21 cellular contexts compared by ENCODE assay signal in the genomic region with DNA sequence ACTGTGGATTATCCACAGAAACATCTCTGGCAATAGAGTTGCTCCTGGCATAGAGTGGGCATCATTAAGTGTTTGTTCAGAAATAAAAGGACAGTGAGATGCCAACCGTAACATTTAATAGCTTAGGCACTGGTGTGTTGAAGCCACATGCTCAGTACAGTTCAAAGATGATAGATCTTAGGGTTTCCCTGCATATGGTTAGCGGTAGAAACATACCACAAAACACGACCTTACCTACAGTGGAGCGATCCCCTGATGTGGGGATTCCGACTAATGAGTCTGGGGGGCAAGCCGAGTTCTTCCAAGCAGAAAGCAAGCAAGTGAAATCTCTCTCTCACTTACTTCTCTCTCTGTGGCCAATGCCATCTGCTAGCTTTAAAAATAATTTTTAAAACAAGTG.
"Had no signal": no experiment of that assay in that cellular context is flagged by ENCODE, and none has a peak within 500 bp of the region (broad histone marks: within the 10 kb centered on the region; RNA-seq: fewer than 3 reads in every experiment).

No MANE protein-coding gene starts in this region.

- H3K9me3 Mint-ChIP-seq: dendritic cell treated with granulocyte-macrophage colony-stimulating factor and Interleukin-4, amounts not matched to agents 40 ng/mL and 50 ng/mL, for 4 days; effector memory CD8-positive, alpha-beta T cell; naive thymus-derived CD8-positive, alpha-beta T cell; type B pancreatic cell had no signal

- H3K4me1 ChIP-seq: gastrocnemius medialis, heart right ventricle, left ventricle myocardium inferior, psoas muscle, spleen, suprapubic skin, thyroid gland had no signal

- H3K36me3 Mint-ChIP-seq: type B pancreatic cell had no signal

- H3K27ac Mint-ChIP-seq: dendritic cell treated with granulocyte-macrophage colony-stimulating factor and Interleukin-4, amounts not matched to agents 40 ng/mL and 50 ng/mL, for 4 days; type B pancreatic cell had no signal

- H3K4me3 ChIP-seq: esophagus muscularis mucosa, gastrocnemius medialis, heart right ventricle, left ventricle myocardium inferior, lung, psoas muscle, spleen, suprapubic skin, thyroid gland had no signal

- ATAC-seq: effector memory CD8-positive, alpha-beta T cell; gastrocnemius medialis; heart right ventricle; naive thymus-derived CD8-positive, alpha-beta T cell; psoas muscle; sciatic nerve had no signal

- DNase-seq: effector memory CD8-positive, alpha-beta T cell; gastrocnemius medialis; heart right ventricle; left ventricle myocardium inferior; mesendoderm; naive thymus-derived CD8-positive, alpha-beta T cell; psoas muscle; spleen; stimulated activated CD4-positive, alpha-beta T cell treated with anti-CD3 and anti-CD28 coated beads, Interleukin-15, amount 100 ng/mL, for 24 hours; stimulated activated CD4-positive, alpha-beta T cell treated with anti-CD3 and anti-CD28 coated beads, Interleukin-1b, Interleukin-23, amount 100 ng/mL, for 48 hours; stimulated activated CD4-positive, alpha-beta T cell treated with anti-CD3 and anti-CD28 coated beads, Interleukin-4, amount 100 ng/mL, for 24 hours; stimulated activated naive CD4-positive, alpha-beta T cell; thyroid gland had no signal

- H3K36me3 ChIP-seq: esophagus muscularis mucosa, gastrocnemius medialis, left ventricle myocardium inferior, suprapubic skin, thyroid gland had no signal

- H3K27ac ChIP-seq: epithelial cell of prostate, esophagus muscularis mucosa, gastrocnemius medialis, heart right ventricle, left ventricle myocardium inferior, neutrophil, psoas muscle, spleen, suprapubic skin, thyroid gland had no signal

- H3K9me3 ChIP-seq: esophagus muscularis mucosa, gastrocnemius medialis, heart right ventricle, left ventricle myocardium inferior, neutrophil, psoas muscle, spleen, suprapubic skin, thyroid gland had no signal

- H3K27me3 ChIP-seq: esophagus muscularis mucosa, gastrocnemius medialis, neutrophil, spleen, suprapubic skin, thyroid gland had no signal

- H3K4me3 Mint-ChIP-seq: dendritic cell treated with granulocyte-macrophage colony-stimulating factor and Interleukin-4, amounts not matched to agents 40 ng/mL and 50 ng/mL, for 4 days; effector memory CD8-positive, alpha-beta T cell; naive thymus-derived CD8-positive, alpha-beta T cell; type B pancreatic cell had no signal

- H3K27me3 Mint-ChIP-seq: dendritic cell treated with granulocyte-macrophage colony-stimulating factor and Interleukin-4, amounts not matched to agents 40 ng/mL and 50 ng/mL, for 4 days; effector memory CD8-positive, alpha-beta T cell; naive thymus-derived CD8-positive, alpha-beta T cell had no signal
